9 cellular contexts compared by ENCODE assay signal in genomic region chr3:102235679-102236078, GRCh38.
DNase-seq lines count a peak whose midpoint lies in the region; ATAC-seq and TF ChIP-seq lines count a peak whose summit lies in the region.
"Had no signal": no experiment of that assay in that cellular context is flagged by ENCODE, and none has a peak within 500 bp of the region (broad histone marks: within the 10 kb centered on the region; RNA-seq: fewer than 3 reads in every experiment).

No MANE protein-coding gene starts in this region.

- no peak overlapping the region for H3K4me3 Mint-ChIP-seq in activated naive CD8-positive, alpha-beta T cell treated with anti-CD3 and anti-CD28 coated beads, Interleukin-2, amount 50 U/mL, for 24 hours

- no peak overlapping the region for H3K27ac Mint-ChIP-seq in activated naive CD8-positive, alpha-beta T cell treated with anti-CD3 and anti-CD28 coated beads, Interleukin-2, amount 50 U/mL, for 24 hours

- H3K9me3 Mint-ChIP-seq in activated naive CD8-positive, alpha-beta T cell treated with anti-CD3 and anti-CD28 coated beads, Interleukin-2, amount 50 U/mL, for 24 hours = no peaks in the 10 kb centered on the region

- H3K4me1 Mint-ChIP-seq in activated naive CD8-positive, alpha-beta T cell treated with anti-CD3 and anti-CD28 coated beads, Interleukin-2, amount 50 U/mL, for 24 hours = no peaks in the 10 kb centered on the region

- H3K27ac ChIP-seq in C4-2B = no peak overlapping the region; the same call in 1 of the 2 replicates

- ATAC-seq in activated naive CD8-positive, alpha-beta T cell treated with anti-CD3 and anti-CD28 coated beads, Interleukin-2, amount 50 U/mL, for 24 hours = no peak
- ATAC-seq in HG03196 (IDR thresholded peaks at IDR 0.05; ENCODE audit: unreplicated experiment) (no peak), GM21717 (IDR thresholded peaks at IDR 0.05; ENCODE audit: unreplicated experiment) (no peak)

- TF ChIP-seq CTCF in C4-2B (conservative IDR thresholded peaks at IDR 0.05) (peak; percentile 69), fibroblast of the aortic adventitia (IDR thresholded peaks at IDR 0.05; ENCODE audit: insufficient read depth, low read length) (peak; percentile 80)

- H3K4me3 ChIP-seq in fibroblast of the aortic adventitia (ENCODE audit: low read depth, low read length) = no peak overlapping the region

- H3K27me3 Mint-ChIP-seq in activated naive CD8-positive, alpha-beta T cell treated with anti-CD3 and anti-CD28 coated beads, Interleukin-2, amount 50 U/mL, for 24 hours = no peaks in the 10 kb centered on the region

- DNase-seq in GM19240 (ENCODE audit: insufficient read length, low spot score) (peak; percentile 5), NCI-H748 treated with DMSO at 0.1 percent for 48 hours (lab: John Stamatoyannopoulos, UW) (peak; percentile 44), fibroblast of the aortic adventitia (ENCODE audit: low read depth) (peak; percentile 71), kidney glomerular epithelial cell (lab: John Stamatoyannopoulos, UW) (no peak)
- no peak for DNase-seq in activated naive CD8-positive, alpha-beta T cell treated with anti-CD3 and anti-CD28 coated beads, Interleukin-2, amount 50 U/mL, for 24 hours
- DNase-seq: amniotic stem cell had no signal

- H3K36me3 Mint-ChIP-seq in activated naive CD8-positive, alpha-beta T cell treated with anti-CD3 and anti-CD28 coated beads, Interleukin-2, amount 50 U/mL, for 24 hours (ENCODE audit: low read depth) = no peaks in the 10 kb centered on the region

Comparison
In these comparisons a context has a peak if more than half of its experiments do, and no peak if none do; other contexts are left out.
1. DNase-seq: peak in GM19240 (single experiment), NCI-H748 treated with DMSO at 0.1 percent for 48 hours (single experiment) and fibroblast of the aortic adventitia (single experiment); none in activated naive CD8-positive, alpha-beta T cell treated with anti-CD3 and anti-CD28 coated beads, Interleukin-2, amount 50 U/mL, for 24 hours (single experiment) and kidney glomerular epithelial cell (single experiment).